ENCODE assay signal across 16 cellular contexts in the genomic region with DNA sequence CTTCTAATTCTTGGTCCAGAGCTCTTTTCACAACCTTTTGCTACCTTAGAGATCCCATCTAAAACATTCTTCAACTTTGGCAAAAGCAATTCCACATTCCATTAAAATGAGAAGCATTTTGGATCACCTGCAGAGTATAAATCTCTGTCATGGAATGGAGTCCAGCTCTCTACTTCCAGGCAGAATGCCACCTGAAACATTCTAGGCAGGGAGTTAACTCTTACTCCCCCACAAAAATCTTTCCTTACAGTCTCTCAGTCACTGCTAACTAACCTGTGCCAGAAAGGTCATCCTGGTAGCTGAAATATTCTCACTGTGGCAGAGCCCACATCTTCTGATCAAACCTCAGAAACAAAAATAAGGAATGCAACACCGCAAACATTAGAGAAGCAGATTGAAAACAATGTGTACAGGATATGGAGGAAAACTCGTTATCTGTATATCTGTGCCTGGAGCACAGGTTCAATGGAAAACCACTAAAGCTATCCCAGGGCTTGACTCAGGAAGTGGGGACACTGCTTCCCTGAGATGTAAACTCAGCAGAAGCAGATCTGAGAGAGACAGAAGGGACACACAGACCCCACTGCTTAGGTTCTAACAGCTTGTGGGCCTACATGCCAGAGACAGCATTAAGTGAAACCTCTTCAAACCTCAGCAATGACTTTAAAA.
DNase-seq lines count a peak whose midpoint lies in the region; ATAC-seq and TF ChIP-seq lines count a peak whose summit lies in the region.
"Had no signal": no experiment of that assay in that cellular context is flagged by ENCODE, and none has a peak within 500 bp of the region (broad histone marks: within the 10 kb centered on the region; RNA-seq: fewer than 3 reads in every experiment).

No MANE protein-coding gene starts in this region.

- H3K9me2 ChIP-seq in SK-N-SH (no peaks in the 10 kb centered on the region), GM23338 (ENCODE audit: insufficient read depth) (no peaks in the 10 kb centered on the region)

- H3K27ac ChIP-seq in SK-N-SH (ENCODE audit: low read depth in 2 of 2, low read length in 1 of 2), result peak overlapping the region in 1 of 2 experiments; percentile 65; a peak in 2 of 4 replicates
- peak overlapping the region; percentile 49 for H3K27ac ChIP-seq in parathyroid adenoma
- no peak overlapping the region for H3K27ac ChIP-seq in GM23338 (ENCODE audit: low read depth)
- no peak overlapping the region for H3K27ac ChIP-seq in adrenal gland
- H3K27ac ChIP-seq: hepatocyte, right lobe of liver, SJSA1, upper lobe of left lung had no signal

- H3F3A ChIP-seq in SK-N-SH (replicated peaks; ENCODE audit: insufficient read depth) (no peaks in the 10 kb centered on the region), GM23338 (replicated peaks; ENCODE audit: low read depth) (no peaks in the 10 kb centered on the region)

- CTCF ChIA-PET in SK-N-SH (lab: Yijun Ruan, JAX), result interaction anchor here (1.1 to 4.0 kb wide), 6 partner anchors 11 to 215 kb away, joined by 3 to 35 read pairs (median 4); no protein-coding TSS in a partner anchor

- no peak overlapping the region for H3K4me2 ChIP-seq in SK-N-SH
- H3K4me2 ChIP-seq in parathyroid adenoma (ENCODE audit: low read length), result no peak overlapping the region
- no peak overlapping the region for H3K4me2 ChIP-seq in GM23338
- H3K4me2 ChIP-seq: hepatocyte had no signal

- TF ChIP-seq POLR2A in adrenal gland (IDR thresholded peaks at IDR 0.05), result no peak

- no peak for ATAC-seq in GM23338
- ATAC-seq: activated T-helper 17 cell treated with anti-CD3 and anti-CD28 coated beads, Interleukin-2, amount 50 U/mL, for 72 hours; right lobe of liver had no signal

- H3K36me3 ChIP-seq in SK-N-SH (replicated peaks in 1 of 2; ENCODE audit: control insufficient read depth in 1 of 2, insufficient read depth in 2 of 2, low read length in 1 of 2) (no peaks in the 10 kb centered on the region), parathyroid adenoma (ENCODE audit: control insufficient read depth, insufficient read depth, low read length) (no peaks in the 10 kb centered on the region), GM23338 (ENCODE audit: insufficient read depth) (no peaks in the 10 kb centered on the region), adrenal gland (replicated peaks in 1 of 2) (no peaks in the 10 kb centered on the region)
- H3K36me3 ChIP-seq: right lobe of liver, SJSA1, upper lobe of left lung had no signal

- no peak overlapping the region for H3K27ac Mint-ChIP-seq in GM23338
- H3K27ac Mint-ChIP-seq: activated T-helper 17 cell treated with anti-CD3 and anti-CD28 coated beads, Interleukin-2, amount 50 U/mL, for 72 hours; stimulated activated naive CD8-positive, alpha-beta T cell treated with anti-CD3 and anti-CD28 coated beads, Interleukin-15, Interleukin-2, amounts not matched to agents 100 ng/mL and 50 ng/mL, for 24 hours; T-helper 2 cell treated with Interferon-gamma antibody and Interleukin-4, amounts not matched to agents 5 μg/mL and 100 μg/mL, for 36 hours had no signal

- H4K20me1 ChIP-seq in SK-N-SH (ENCODE audit: insufficient read depth), result no peaks in the 10 kb centered on the region
- no peaks in the 10 kb centered on the region for H4K20me1 ChIP-seq in GM23338 (replicated peaks; ENCODE audit: insufficient read depth)

- DNase-seq in G401 (ENCODE audit: low spot score) (peak; percentile 85), SK-N-SH (no peak), cerebellum (ENCODE audit: low spot score) (peak; percentile 76), NCI-H82 treated with DMSO at 0.1 percent for 48 hours (lab: John Stamatoyannopoulos, UW; ENCODE audit: unreplicated experiment) (no peak), GM23338 (ENCODE audit: low spot score) (no peak), midbrain (lab: John Stamatoyannopoulos, UW) (no peak), adrenal gland (no peak)
- DNase-seq: MV-4-11, right lobe of liver, upper lobe of left lung had no signal

- H3K4me3 Mint-ChIP-seq in GM23338, result no peak overlapping the region
- H3K4me3 Mint-ChIP-seq: activated T-helper 17 cell treated with anti-CD3 and anti-CD28 coated beads, Interleukin-2, amount 50 U/mL, for 72 hours; stimulated activated naive CD8-positive, alpha-beta T cell treated with anti-CD3 and anti-CD28 coated beads, Interleukin-15, Interleukin-2, amounts not matched to agents 100 ng/mL and 50 ng/mL, for 24 hours; T-helper 2 cell treated with Interferon-gamma antibody and Interleukin-4, amounts not matched to agents 5 μg/mL and 100 μg/mL, for 36 hours had no signal

- peaks cover 6% of the 10 kb centered on the region for H3K27me3 Mint-ChIP-seq in GM23338 (ENCODE audit: insufficient read depth, low read depth, poor library complexity)
- H3K27me3 Mint-ChIP-seq: activated T-helper 17 cell treated with anti-CD3 and anti-CD28 coated beads, Interleukin-2, amount 50 U/mL, for 72 hours; stimulated activated naive CD8-positive, alpha-beta T cell treated with anti-CD3 and anti-CD28 coated beads, Interleukin-15, Interleukin-2, amounts not matched to agents 100 ng/mL and 50 ng/mL, for 24 hours had no signal

- 58% methylated on average over 2 of the region's 2 CpGs for WGBS in SK-N-SH (ENCODE audit: low lambda C conversion rate)
- WGBS in adrenal gland, 4 donors, result 71 to 88% (median 82%) methylated on average over 2 of the region's 2 CpGs

- TF ChIP-seq RAD21 in SK-N-SH (IDR thresholded peaks at IDR 0.05; ENCODE audit: low read length), result no peak

- H3K9ac ChIP-seq in SK-N-SH (no peak overlapping the region), parathyroid adenoma (no peak overlapping the region)

- H3K27me3 ChIP-seq in SK-N-SH (ENCODE audit: insufficient read depth), result no peaks in the 10 kb centered on the region
- no peaks in the 10 kb centered on the region for H3K27me3 ChIP-seq in parathyroid adenoma (ENCODE audit: control insufficient read depth, insufficient read depth, low read length)
- H3K27me3 ChIP-seq in GM23338 (ENCODE audit: insufficient read depth), result no peaks in the 10 kb centered on the region
- no peaks in the 10 kb centered on the region for H3K27me3 ChIP-seq in adrenal gland
- H3K27me3 ChIP-seq: hepatocyte, right lobe of liver, SJSA1, upper lobe of left lung had no signal

- H3K4me1 ChIP-seq in SK-N-SH (ENCODE audit: control insufficient read depth in 1 of 2, insufficient read depth in 2 of 2, low read depth in 1 of 2, low read length in 1 of 2) (peaks cover 18 to 47% of the 10 kb centered on the region in 2 experiments), parathyroid adenoma (peaks cover 27% of the 10 kb centered on the region), GM23338 (ENCODE audit: insufficient read depth) (no peaks in the 10 kb centered on the region), adrenal gland (replicated peaks in 1 of 2) (peaks cover 0 to 14% of the 10 kb centered on the region in 2 donors)
- H3K4me1 ChIP-seq: right lobe of liver, SJSA1 had no signal

- TF ChIP-seq EP300 in SK-N-SH (IDR thresholded peaks at IDR 0.05; ENCODE audit: borderline replicate concordance in 1 of 2, low read depth in 1 of 2, low read length in 1 of 2), result peak in 1 of 2 experiments; percentile 40; a peak in 1 of 4 replicates

- H3K9me3 ChIP-seq in SK-N-SH (no peaks in the 10 kb centered on the region), parathyroid adenoma (ENCODE audit: control insufficient read depth, low read length) (no peaks in the 10 kb centered on the region), adrenal gland (replicated peaks in 1 of 3) (no peaks in the 10 kb centered on the region)
- H3K9me3 ChIP-seq: right lobe of liver, SJSA1, upper lobe of left lung had no signal

- intact Hi-C loops in adrenal gland (cut with DNase I), result no loop called here

- H3K79me2 ChIP-seq in SK-N-SH (ENCODE audit: insufficient read depth), result no peaks in the 10 kb centered on the region
- H3K79me2 ChIP-seq in parathyroid adenoma, result no peaks in the 10 kb centered on the region
- no peaks in the 10 kb centered on the region for H3K79me2 ChIP-seq in GM23338 (replicated peaks; ENCODE audit: insufficient read depth)
- H3K79me2 ChIP-seq: hepatocyte had no signal

- in situ Hi-C loops in G401 (cut with HindIII; ENCODE audit: low sequenced_read_pairs), result no loop called here

- H2AFZ ChIP-seq in SK-N-SH (ENCODE audit: low read depth), result no peak overlapping the region
- no peak overlapping the region for H2AFZ ChIP-seq in parathyroid adenoma
- H2AFZ ChIP-seq in GM23338, result no peak overlapping the region
- H2AFZ ChIP-seq: hepatocyte had no signal

- POLR2A ChIA-PET in SK-N-SH (lab: Yijun Ruan, JAX), result no interaction called here

- H3K4me3 ChIP-seq in SK-N-SH (ENCODE audit: low read depth in 2 of 2, low read length in 1 of 2) (no peak overlapping the region), parathyroid adenoma (ENCODE audit: low read depth, low read length) (no peak overlapping the region), GM23338 (no peak overlapping the region), adrenal gland (no peak overlapping the region)
- H3K4me3 ChIP-seq: hepatocyte, right lobe of liver, SJSA1, upper lobe of left lung had no signal

- TF ChIP-seq CTCF in SK-N-SH (IDR thresholded peaks at IDR 0.05) (no peak), parathyroid adenoma (IDR thresholded peaks at IDR 0.05) (no peak), GM23338 (conservative IDR thresholded peaks at IDR 0.05; ENCODE audit: low read depth in 2 of 2) (no peak), adrenal gland (IDR thresholded peaks at IDR 0.05) (no peak)

- no peaks in the 10 kb centered on the region for H3K36me3 Mint-ChIP-seq in GM23338 (ENCODE audit: low read depth)

- no peaks in the 10 kb centered on the region; the same call in 2 of the 3 replicates for H3K4me1 Mint-ChIP-seq in GM23338

- H3K9me3 Mint-ChIP-seq in GM23338, result no peaks in the 10 kb centered on the region; the same call in 2 of the 3 replicates
- H3K9me3 Mint-ChIP-seq: activated T-helper 17 cell treated with anti-CD3 and anti-CD28 coated beads, Interleukin-2, amount 50 U/mL, for 72 hours; stimulated activated naive CD8-positive, alpha-beta T cell treated with anti-CD3 and anti-CD28 coated beads, Interleukin-15, Interleukin-2, amounts not matched to agents 100 ng/mL and 50 ng/mL, for 24 hours; T-helper 2 cell treated with Interferon-gamma antibody and Interleukin-4, amounts not matched to agents 5 μg/mL and 100 μg/mL, for 36 hours had no signal

TF ChIP-seq in SK-N-SH, 30 proteins besides CTCF, POLR2A, EP300 and RAD21 (continues in another document):
- no peak; the same call in 1 of the 2 replicates for TF ChIP-seq RXRA (IDR thresholded peaks at IDR 0.05; ENCODE audit: borderline replicate concordance, low read depth)
- TF ChIP-seq RFX5 (IDR thresholded peaks at IDR 0.05; ENCODE audit: low read length), result no peak
- TF ChIP-seq EZH2phosphoT487 (IDR thresholded peaks at IDR 0.05; ENCODE audit: borderline replicate concordance, low read depth), result no peak

TF ChIP-seq in GM23338, 12 proteins besides CTCF, POLR2A, EP300 and RAD21:
- no peak for TF ChIP-seq NANOG (IDR thresholded peaks at IDR 0.05; ENCODE audit: borderline replicate concordance)
- TF ChIP-seq POLR2AphosphoS5 (IDR thresholded peaks at IDR 0.05; ENCODE audit: low read depth), result no peak
- TF ChIP-seq EZH2 (IDR thresholded peaks at IDR 0.05; ENCODE audit: low read depth, unreplicated experiment), result no peak
- no peak for TF ChIP-seq JUNB (IDR thresholded peaks at IDR 0.05; ENCODE audit: unreplicated experiment)
- no peak for TF ChIP-seq EZH2phosphoT487 (IDR thresholded peaks at IDR 0.05; ENCODE audit: unreplicated experiment)
- no peak for TF ChIP-seq ZNF331 (CRISPR knock-in tag; IDR thresholded peaks at IDR 0.05; ENCODE audit: low read depth)

Comparison
In these comparisons a context has a peak if more than half of its experiments do, and no peak if none do; other contexts are left out.
1. DNase-seq: peak in G401 (single experiment) and cerebellum (single experiment); none in SK-N-SH (single experiment), NCI-H82 treated with DMSO at 0.1 percent for 48 hours (single experiment), GM23338 (single experiment), midbrain (single experiment) and adrenal gland (0 of 7).